12 cellular contexts compared by ENCODE assay signal in genomic region chr18:75489493-75490190, GRCh38.
A peak's percentile ranks its signal among the peaks of the same experiment; 100 is the strongest.
DNase-seq lines count a peak whose midpoint lies in the region; ATAC-seq and TF ChIP-seq lines count a peak whose summit lies in the region.
"Had no signal": no experiment of that assay in that cellular context is flagged by ENCODE, and none has a peak within 500 bp of the region (broad histone marks: within the 10 kb centered on the region; RNA-seq: fewer than 3 reads in every experiment).

No MANE protein-coding gene starts in this region.

- no peak overlapping the region for H3K14ac ChIP-seq in trophoblast cell (ENCODE audit: low read length)

- peak; percentile 99 for ATAC-seq in PC-3

- POLR2A ChIA-PET in PC-3 (lab: Charles Lee; ENCODE audit: unreplicated experiment) = interaction anchor here (0.6 kb wide), 1 partner anchor 390 kb away, joined by 3 read pairs; no protein-coding TSS in a partner anchor

- no peak overlapping the region for H3K18ac ChIP-seq in trophoblast cell (ENCODE audit: low read length)

- H3K4me2 ChIP-seq in PC-3 (ENCODE audit: low read length) (peak overlapping the region; percentile 62), trophoblast cell (ENCODE audit: low read length) (no peak overlapping the region)

- DNase-seq in ELR (ENCODE audit: low read depth) = peak; percentile 96
- DNase-seq in PC-3 = peak; percentile 91
- DNase-seq in fibroblast of gingiva (ENCODE audit: low read depth) = peak; percentile 90
- peak; percentile 58 to 86 for DNase-seq in trophoblast cell
- no peak for DNase-seq in dermis blood vessel endothelial cell
- DNase-seq in activated naive CD8-positive, alpha-beta T cell treated with anti-CD3 and anti-CD28 coated beads for 36 hours = no peak
- no peak for DNase-seq in stimulated activated naive CD4-positive, alpha-beta T cell (lab: John Stamatoyannopoulos, UW)
- DNase-seq in CD14-positive monocyte (ENCODE audit: low spot score) = no peak
- DNase-seq: activated CD4-positive, alpha-beta T cell treated with anti-CD3 and anti-CD28 coated beads, Interleukin-2, amount 10 ng/mL, durations not matched to agents 24 days and 14 days; NCI-H1694 had no signal

- no peaks in the 10 kb centered on the region for H3K9me2 ChIP-seq in PC-3 (replicated peaks; ENCODE audit: low read length)

- no peak overlapping the region for H3K4ac ChIP-seq in trophoblast cell (ENCODE audit: low read depth, low read length)

- H3K36me3 Mint-ChIP-seq in activated naive CD8-positive, alpha-beta T cell treated with anti-CD3 and anti-CD28 coated beads for 36 hours = no peaks in the 10 kb centered on the region
- no peaks in the 10 kb centered on the region for H3K36me3 Mint-ChIP-seq in CD14-positive monocyte
- H3K36me3 Mint-ChIP-seq: activated naive CD8-positive, alpha-beta T cell had no signal

- H3K27me3 Mint-ChIP-seq in activated naive CD8-positive, alpha-beta T cell treated with anti-CD3 and anti-CD28 coated beads for 36 hours = peaks cover 34% of the 10 kb centered on the region
- peaks cover 0 to 6% (median under 1%) of the 10 kb centered on the region in 3 donors for H3K27me3 Mint-ChIP-seq in CD14-positive monocyte (ENCODE audit: low read depth in 3 of 3)

- no peak overlapping the region for H4K8ac ChIP-seq in trophoblast cell (ENCODE audit: low read depth, low read length)

- no peaks in the 10 kb centered on the region for H3K79me2 ChIP-seq in PC-3 (ENCODE audit: low read length)
- H3K79me2 ChIP-seq in trophoblast cell (ENCODE audit: control insufficient read depth, insufficient read depth, low read length, poor library complexity) = no peaks in the 10 kb centered on the region

- no peak overlapping the region for H3K4me3 ChIP-seq in PC-3 (ENCODE audit: low read length)
- H3K4me3 ChIP-seq in trophoblast cell (ENCODE audit: low read depth, low read length) = no peak overlapping the region

- no peak overlapping the region for H2AK5ac ChIP-seq in trophoblast cell (ENCODE audit: low read length)

- H3K27me3 ChIP-seq in PC-3 (ENCODE audit: low read length) (0 out of 2 replicates have a peak, but pooled peaks cover under 1% of the 10 kb centered on the region), trophoblast cell (ENCODE audit: insufficient read depth, low read length) (no peaks in the 10 kb centered on the region)

- no peak overlapping the region for H3K4me3 Mint-ChIP-seq in activated naive CD8-positive, alpha-beta T cell treated with anti-CD3 and anti-CD28 coated beads for 36 hours
- no peak overlapping the region for H3K4me3 Mint-ChIP-seq in CD14-positive monocyte
- H3K4me3 Mint-ChIP-seq: activated CD4-positive, alpha-beta T cell treated with anti-CD3 and anti-CD28 coated beads, Interleukin-2, amount 10 ng/mL, durations not matched to agents 24 days and 14 days; activated naive CD8-positive, alpha-beta T cell; stimulated activated naive CD8-positive, alpha-beta T cell treated with anti-CD3 and anti-CD28 coated beads, Interleukin-15, Interleukin-2, amounts not matched to agents 100 ng/mL and 50 ng/mL, for 24 hours had no signal

- intact Hi-C loops in PC-3 (cut with micrococcal nuclease) = no loop called here
- intact Hi-C loops in CD14-positive monocyte (cut with micrococcal nuclease) = no loop called here

- no peak overlapping the region for H4K12ac ChIP-seq in trophoblast cell (ENCODE audit: low read depth, low read length)

- H3K36me3 ChIP-seq in PC-3 (ENCODE audit: low read depth, low read length) (no peaks in the 10 kb centered on the region), trophoblast cell (ENCODE audit: control insufficient read depth in 1 of 2, insufficient read depth in 2 of 2, low read length in 2 of 2) (no peaks in the 10 kb centered on the region)

- WGBS in trophoblast cell (ENCODE audit: extremely low coverage, insufficient coverage, insufficient read length) = no CpG with 5 or more reads among the region's 13 CpGs

- TF ChIP-seq CTCF in PC-3 (conservative IDR thresholded peaks at IDR 0.05; ENCODE audit: low read depth, low read length) (no peak), CD14-positive monocyte (IDR thresholded peaks at IDR 0.05) (no peak)

- CTCF ChIA-PET in PC-3 (lab: Charles Lee) = no interaction called here

- no peak overlapping the region for H3K23ac ChIP-seq in trophoblast cell (ENCODE audit: low read length)

- H3K4me1 ChIP-seq in PC-3 (ENCODE audit: insufficient read depth, low read length) (peaks cover 25% of the 10 kb centered on the region), trophoblast cell (ENCODE audit: control insufficient read depth in 1 of 2, insufficient read depth in 2 of 2, low read length in 2 of 2) (no peaks in the 10 kb centered on the region)

- H3F3A ChIP-seq in PC-3 (ENCODE audit: low read length, unreplicated experiment) = peaks cover 5% of the 10 kb centered on the region

- no peaks in the 10 kb centered on the region for H3K9me3 ChIP-seq in PC-3 (ENCODE audit: low read length)
- no peaks in the 10 kb centered on the region for H3K9me3 ChIP-seq in trophoblast cell (ENCODE audit: insufficient read depth, low read depth, low read length)

- H4K91ac ChIP-seq in trophoblast cell (ENCODE audit: low read depth, low read length) = no peak overlapping the region

- H2BK12ac ChIP-seq in trophoblast cell (ENCODE audit: low read length) = no peak overlapping the region

- H2BK5ac ChIP-seq in trophoblast cell (ENCODE audit: low read depth, low read length, poor library complexity) = no peak overlapping the region

- H3K79me1 ChIP-seq in trophoblast cell (ENCODE audit: low read length) = no peaks in the 10 kb centered on the region

- H2BK120ac ChIP-seq in trophoblast cell (ENCODE audit: insufficient read depth, low read length, poor library complexity) = no peak overlapping the region

- no peak overlapping the region for H3K27ac Mint-ChIP-seq in activated naive CD8-positive, alpha-beta T cell treated with anti-CD3 and anti-CD28 coated beads for 36 hours
- H3K27ac Mint-ChIP-seq in CD14-positive monocyte = no peak overlapping the region
- H3K27ac Mint-ChIP-seq: activated CD4-positive, alpha-beta T cell treated with anti-CD3 and anti-CD28 coated beads, Interleukin-2, amount 10 ng/mL, durations not matched to agents 24 days and 14 days; activated naive CD8-positive, alpha-beta T cell; stimulated activated naive CD8-positive, alpha-beta T cell treated with anti-CD3 and anti-CD28 coated beads, Interleukin-15, Interleukin-2, amounts not matched to agents 100 ng/mL and 50 ng/mL, for 24 hours had no signal

- no peaks in the 10 kb centered on the region for H4K20me1 ChIP-seq in PC-3 (ENCODE audit: low read length)

- H2AFZ ChIP-seq in PC-3 (ENCODE audit: low read length) (peak overlapping the region; percentile 76), trophoblast cell (ENCODE audit: insufficient read depth, low read length, poor library complexity) (no peak overlapping the region)

- 0 out of 2 replicates have a peak overlapping the region, but pooled peaks have one; percentile 9 for H3K9ac ChIP-seq in PC-3 (ENCODE audit: low read length)
- no peak overlapping the region for H3K9ac ChIP-seq in trophoblast cell (ENCODE audit: low read length)

- BruUV-seq in PC-3 (replicated peaks; lab: Mats Ljungman, UMichigan) = no TSS peak

- H3K9me3 Mint-ChIP-seq in activated naive CD8-positive, alpha-beta T cell treated with anti-CD3 and anti-CD28 coated beads for 36 hours = peaks cover 1% of the 10 kb centered on the region
- peaks cover 0 to 6% (median 0%) of the 10 kb centered on the region in 7 donors for H3K9me3 Mint-ChIP-seq in CD14-positive monocyte
- H3K9me3 Mint-ChIP-seq: activated CD4-positive, alpha-beta T cell treated with anti-CD3 and anti-CD28 coated beads, Interleukin-2, amount 10 ng/mL, durations not matched to agents 24 days and 14 days; stimulated activated naive CD8-positive, alpha-beta T cell treated with anti-CD3 and anti-CD28 coated beads, Interleukin-15, Interleukin-2, amounts not matched to agents 100 ng/mL and 50 ng/mL, for 24 hours had no signal

- H3K27ac ChIP-seq in PC-3 (ENCODE audit: low read length) (peak overlapping the region; percentile 67), trophoblast cell (ENCODE audit: low read depth, low read length) (no peak overlapping the region)

- no peaks in the 10 kb centered on the region for H3K4me1 Mint-ChIP-seq in activated naive CD8-positive, alpha-beta T cell treated with anti-CD3 and anti-CD28 coated beads for 36 hours
- no peaks in the 10 kb centered on the region for H3K4me1 Mint-ChIP-seq in CD14-positive monocyte
- H3K4me1 Mint-ChIP-seq: activated CD4-positive, alpha-beta T cell treated with anti-CD3 and anti-CD28 coated beads, Interleukin-2, amount 10 ng/mL, durations not matched to agents 24 days and 14 days had no signal

Comparison
In these comparisons a context has a peak if more than half of its experiments do, and no peak if none do; other contexts are left out.
1. DNase-seq: peak in ELR (single experiment), PC-3 (single experiment), fibroblast of gingiva (single experiment) and trophoblast cell (2 of 2); none in dermis blood vessel endothelial cell (single experiment), activated naive CD8-positive, alpha-beta T cell treated with anti-CD3 and anti-CD28 coated beads for 36 hours (single experiment), stimulated activated naive CD4-positive, alpha-beta T cell (0 of 6) and CD14-positive monocyte (single experiment).